Comparison of ENCODE assay signal across 8 cellular contexts in genomic region chr14:51652168-51653095, GRCh38. TPM values are rescaled to one million over a fixed set of nuclear protein-coding genes. Genes with fewer than 3 reads are reported as not detected.
DNase-seq lines count a peak whose midpoint lies in the region; ATAC-seq and TF ChIP-seq lines count a peak whose summit lies in the region.

No MANE protein-coding gene starts in this region.

- peaks cover 10% of the 10 kb centered on the region for H3K4me1 Mint-ChIP-seq in activated T-helper 17 cell treated with anti-CD3 and anti-CD28 coated beads, Interleukin-2, amount 50 U/mL, for 72 hours

- DNase-seq in GM12864 (ENCODE audit: low read depth) (no peak), germinal center (ENCODE audit: low spot score) (peak; percentile 43), occipital lobe (lab: John Stamatoyannopoulos, UW) (peak; percentile 58), NCI-H2081 treated with DMSO at 0.1 percent for 48 hours (lab: John Stamatoyannopoulos, UW) (no peak), NCI-H2196 (lab: John Stamatoyannopoulos, UW; ENCODE audit: unreplicated experiment) (no peak)
- peak; percentile 15 for DNase-seq in Jurkat, Clone E6-1 (ENCODE audit: low read depth, low spot score)

- H3K4me3 ChIP-seq in GM12864 (ENCODE audit: low read depth, low read length): peak overlapping the region; percentile 60
- peak overlapping the region; percentile 67 for H3K4me3 ChIP-seq in Jurkat, Clone E6-1 (ENCODE audit: low read length)

- H3K27ac Mint-ChIP-seq in activated T-helper 17 cell treated with anti-CD3 and anti-CD28 coated beads, Interleukin-2, amount 50 U/mL, for 72 hours: peak overlapping the region; percentile 78

- peaks cover 15% of the 10 kb centered on the region for H3K27me3 Mint-ChIP-seq in activated T-helper 17 cell treated with anti-CD3 and anti-CD28 coated beads, Interleukin-2, amount 50 U/mL, for 72 hours

- H3K9me3 Mint-ChIP-seq in activated T-helper 17 cell treated with anti-CD3 and anti-CD28 coated beads, Interleukin-2, amount 50 U/mL, for 72 hours: no peaks in the 10 kb centered on the region

- ATAC-seq in GM21619 (IDR thresholded peaks at IDR 0.05; ENCODE audit: unreplicated experiment): peak; percentile 29
- peak; percentile 38 for ATAC-seq in activated T-helper 17 cell treated with anti-CD3 and anti-CD28 coated beads, Interleukin-2, amount 50 U/mL, for 72 hours (replicated peaks)

- peaks cover 4% of the 10 kb centered on the region for H3K36me3 Mint-ChIP-seq in activated T-helper 17 cell treated with anti-CD3 and anti-CD28 coated beads, Interleukin-2, amount 50 U/mL, for 72 hours (ENCODE audit: low read depth)

- H3K4me3 Mint-ChIP-seq in activated T-helper 17 cell treated with anti-CD3 and anti-CD28 coated beads, Interleukin-2, amount 50 U/mL, for 72 hours: peak overlapping the region; percentile 83

- no peak for TF ChIP-seq CTCF in GM12864 (IDR thresholded peaks at IDR 0.05; ENCODE audit: low read depth, low read length, missing control alignments)

RNA-seq across cellular contexts. Expression of gene FRMD6, which starts 0.7 kb away (rescaled TPM):
- 1.3 TPM for polyA plus RNA-seq in Jurkat, Clone E6-1 (2012; ENCODE audit: insufficient read depth, insufficient read length)
- total RNA-seq in activated T-helper 17 cell treated with anti-CD3 and anti-CD28 coated beads, Interleukin-2, amount 50 U/mL, for 72 hours: 1 to 10 TPM; 3.4 to 5.9 TPM
- 20.3 TPM for total RNA-seq in occipital lobe

Comparison
In these comparisons a context has a peak if more than half of its experiments do, and no peak if none do; other contexts are left out.
1. DNase-seq: peak in Jurkat, Clone E6-1 (single experiment), germinal center (single experiment) and occipital lobe (single experiment); none in GM12864 (single experiment), NCI-H2081 treated with DMSO at 0.1 percent for 48 hours (single experiment) and NCI-H2196 (single experiment).